In the genomic region with DNA sequence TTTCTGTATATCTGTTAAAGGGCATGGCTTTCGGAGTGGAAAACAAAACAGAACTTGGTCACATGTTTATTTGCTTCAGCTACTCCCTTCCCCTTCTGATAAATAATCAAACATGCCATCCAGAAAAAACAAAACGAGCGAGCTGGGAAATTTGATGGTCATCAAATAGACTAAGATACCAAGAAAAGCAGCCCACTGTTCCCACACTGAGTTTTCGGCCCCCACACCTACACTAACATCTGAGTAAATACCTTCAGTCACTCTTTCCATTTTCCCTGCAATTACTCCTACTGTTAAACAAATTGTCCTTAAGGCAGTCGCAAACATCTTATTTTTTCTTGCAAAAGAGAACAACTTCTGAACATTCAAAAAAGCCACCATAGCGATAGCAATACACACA, we compare ENCODE assay signal across 9 cellular contexts.
DNase-seq lines count a peak whose midpoint lies in the region; ATAC-seq lines count a peak whose summit lies in the region.
"Had no signal": no experiment of that assay in that cellular context is flagged by ENCODE, and none has a peak within 500 bp of the region (broad histone marks: within the 10 kb centered on the region; RNA-seq: fewer than 3 reads in every experiment).

No MANE protein-coding gene starts in this region.

- no peaks in the 10 kb centered on the region for H3K27me3 Mint-ChIP-seq in activated T-helper 2 cell treated with anti-CD3 and anti-CD28 coated beads, Interferon-gamma antibody, Interleukin-2, Interleukin-4, amounts not matched to agents 10 μg/mL and 5 μg/mL and 100 μg/mL, durations not matched to agents 14 hours and 24 hours and 36 hours (ENCODE audit: low read depth)

- peak overlapping the region; percentile 91 for H3K4me3 Mint-ChIP-seq in activated T-helper 2 cell treated with anti-CD3 and anti-CD28 coated beads, Interferon-gamma antibody, Interleukin-2, Interleukin-4, amounts not matched to agents 10 μg/mL and 5 μg/mL and 100 μg/mL, durations not matched to agents 14 hours and 24 hours and 36 hours (ENCODE audit: low read depth)

- intact Hi-C loops in activated T-helper 2 cell treated with anti-CD3 and anti-CD28 coated beads, Interferon-gamma antibody, Interleukin-2, Interleukin-4, amounts not matched to agents 10 μg/mL and 5 μg/mL and 100 μg/mL, durations not matched to agents 14 hours and 24 hours and 36 hours (cut with micrococcal nuclease), result loop anchor here (1.0 to 5.0 kb wide), 4 partner anchors 60 to 363 kb away; no protein-coding TSS in a partner anchor

- peaks cover 69% of the 10 kb centered on the region for H3K4me1 ChIP-seq in iPS-20b (ENCODE audit: insufficient read depth, low read length)

- H3K9me3 Mint-ChIP-seq in activated T-helper 2 cell treated with anti-CD3 and anti-CD28 coated beads, Interferon-gamma antibody, Interleukin-2, Interleukin-4, amounts not matched to agents 10 μg/mL and 5 μg/mL and 100 μg/mL, durations not matched to agents 14 hours and 24 hours and 36 hours, result no peaks in the 10 kb centered on the region

- H3K9ac ChIP-seq in iPS-20b (ENCODE audit: low read depth, low read length), result peak overlapping the region; percentile 23; the same call in 1 of the 2 replicates

- H3K4me3 ChIP-seq in iPS-20b (ENCODE audit: low read length), result no peak overlapping the region

- no peak for ATAC-seq in GM18870 (IDR thresholded peaks at IDR 0.05; ENCODE audit: unreplicated experiment)

- peaks cover 31% of the 10 kb centered on the region for H3K36me3 Mint-ChIP-seq in activated T-helper 2 cell treated with anti-CD3 and anti-CD28 coated beads, Interferon-gamma antibody, Interleukin-2, Interleukin-4, amounts not matched to agents 10 μg/mL and 5 μg/mL and 100 μg/mL, durations not matched to agents 14 hours and 24 hours and 36 hours (ENCODE audit: low read depth)

- peaks cover 67% of the 10 kb centered on the region for H3K4me1 Mint-ChIP-seq in activated T-helper 2 cell treated with anti-CD3 and anti-CD28 coated beads, Interferon-gamma antibody, Interleukin-2, Interleukin-4, amounts not matched to agents 10 μg/mL and 5 μg/mL and 100 μg/mL, durations not matched to agents 14 hours and 24 hours and 36 hours (ENCODE audit: low read depth)

- peak overlapping the region; percentile 94 for H3K27ac Mint-ChIP-seq in activated T-helper 2 cell treated with anti-CD3 and anti-CD28 coated beads, Interferon-gamma antibody, Interleukin-2, Interleukin-4, amounts not matched to agents 10 μg/mL and 5 μg/mL and 100 μg/mL, durations not matched to agents 14 hours and 24 hours and 36 hours

- H3K36me3 ChIP-seq in iPS-20b (ENCODE audit: insufficient read depth, low read depth, low read length), result no peaks in the 10 kb centered on the region

- no peaks in the 10 kb centered on the region for H3K9me3 ChIP-seq in iPS-20b (ENCODE audit: insufficient read depth, low read depth, low read length)

- DNase-seq in DMS53 (lab: John Stamatoyannopoulos, UW) (peak; percentile 5), DMS53 treated with DMSO at 0.1 percent for 48 hours (lab: John Stamatoyannopoulos, UW; ENCODE audit: unreplicated experiment) (no peak), NK-92 (lab: John Stamatoyannopoulos, UW; ENCODE audit: unreplicated experiment) (no peak), NCI-H1105 treated with DMSO at 0.1 percent for 48 hours (lab: John Stamatoyannopoulos, UW) (no peak)
- DNase-seq in activated T-helper 2 cell treated with anti-CD3 and anti-CD28 coated beads, Interferon-gamma antibody, Interleukin-2, Interleukin-4, amounts not matched to agents 10 μg/mL and 5 μg/mL and 100 μg/mL, durations not matched to agents 14 hours and 24 hours and 36 hours (ENCODE audit: low spot score), result no peak
- DNase-seq in stimulated activated naive CD4-positive, alpha-beta T cell treated with Interleukin-2 at 50 U/mL for 16 hours (lab: John Stamatoyannopoulos, UW), result peak; percentile 36
- DNase-seq: 8988T had no signal

- no peak overlapping the region for H3K27ac ChIP-seq in iPS-20b (ENCODE audit: low read length)

- H3K27me3 ChIP-seq in iPS-20b (ENCODE audit: insufficient read depth, low read length), result no peaks in the 10 kb centered on the region

Comparison
In these comparisons a context has a peak if more than half of its experiments do, and no peak if none do; other contexts are left out.
1. DNase-seq: peak in DMS53 (single experiment) and stimulated activated naive CD4-positive, alpha-beta T cell treated with Interleukin-2 at 50 U/mL for 16 hours (single experiment); none in DMS53 treated with DMSO at 0.1 percent for 48 hours (single experiment), activated T-helper 2 cell treated with anti-CD3 and anti-CD28 coated beads, Interferon-gamma antibody, Interleukin-2, Interleukin-4, amounts not matched to agents 10 μg/mL and 5 μg/mL and 100 μg/mL, durations not matched to agents 14 hours and 24 hours and 36 hours (single experiment), NK-92 (single experiment) and NCI-H1105 treated with DMSO at 0.1 percent for 48 hours (single experiment).